19 cellular contexts compared by ENCODE assay signal in the genomic region with DNA sequence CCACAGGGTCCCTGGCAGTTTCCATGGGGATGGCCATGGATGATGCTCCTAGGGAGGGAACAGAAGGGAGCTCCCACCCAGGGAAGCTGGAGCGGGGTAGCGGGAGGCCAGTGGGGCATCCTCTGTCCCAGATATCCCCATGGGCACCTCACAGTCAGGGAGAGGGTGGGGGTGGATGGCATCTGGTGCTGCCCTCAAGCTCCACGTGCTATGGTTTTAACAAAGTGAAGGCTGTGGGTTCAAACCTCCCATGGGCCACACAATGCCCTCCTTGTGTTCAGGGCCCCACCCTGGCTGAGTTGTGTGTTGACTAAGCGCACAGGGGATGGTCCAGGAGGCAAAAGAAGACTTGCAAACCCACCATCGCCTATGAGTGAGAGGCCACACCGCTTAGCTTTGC.
A peak's percentile ranks its signal among the peaks of the same experiment; 100 is the strongest.
DNase-seq lines count a peak whose midpoint lies in the region; ATAC-seq, FAIRE-seq and TF ChIP-seq lines count a peak whose summit lies in the region.
"Had no signal": no experiment of that assay in that cellular context is flagged by ENCODE, and none has a peak within 500 bp of the region (broad histone marks: within the 10 kb centered on the region; RNA-seq: fewer than 3 reads in every experiment).

No MANE protein-coding gene starts in this region.

- no peaks in the 10 kb centered on the region for H3K9me3 Mint-ChIP-seq in endodermal cell
- H3K9me3 Mint-ChIP-seq: H9, T-cell had no signal

- H4K8ac ChIP-seq in neuronal stem cell (ENCODE audit: low read depth, low read length), result no peak overlapping the region

- no peaks in the 10 kb centered on the region for H3K36me3 Mint-ChIP-seq in endodermal cell (ENCODE audit: low read depth)
- H3K36me3 Mint-ChIP-seq: T-cell had no signal

- H4K91ac ChIP-seq in neuronal stem cell (ENCODE audit: low read depth, low read length, poor library complexity), result no peak overlapping the region

- no peak overlapping the region for H2AFZ ChIP-seq in neuronal stem cell (ENCODE audit: low read length)

- H3K14ac ChIP-seq in neuronal stem cell (ENCODE audit: low read length), result no peak overlapping the region

- H2AK5ac ChIP-seq in neuronal stem cell (ENCODE audit: low read depth, low read length), result peak overlapping the region; percentile 8

- no peak overlapping the region for H3K18ac ChIP-seq in neuronal stem cell (ENCODE audit: low read length)

- H3K79me1 ChIP-seq in neuronal stem cell (ENCODE audit: low read depth, low read length), result no peaks in the 10 kb centered on the region

- TF ChIP-seq POLR2A in GM12892 (IDR thresholded peaks at IDR 0.05; ENCODE audit: low read depth, low read length), result no peak

- H2BK120ac ChIP-seq in neuronal stem cell (ENCODE audit: low read depth, low read length), result no peak overlapping the region

- no peak overlapping the region for H3K27ac Mint-ChIP-seq in endodermal cell
- H3K27ac Mint-ChIP-seq: H9, T-cell had no signal

- H3K27me3 Mint-ChIP-seq in endodermal cell (ENCODE audit: insufficient read depth), result peaks cover 21% of the 10 kb centered on the region

- no peak overlapping the region for H3K27ac ChIP-seq in endodermal cell (ENCODE audit: low read depth, low read length)
- no peak overlapping the region for H3K27ac ChIP-seq in neuronal stem cell (replicated peaks; ENCODE audit: low read length)
- H3K27ac ChIP-seq: RWPE1, SJCRH30 had no signal

- no peak for ATAC-seq in GM18909 (IDR thresholded peaks at IDR 0.05; ENCODE audit: poor library complexity, unreplicated experiment)
- ATAC-seq: T-cell had no signal

- no peak overlapping the region for H3K23ac ChIP-seq in neuronal stem cell (ENCODE audit: low read depth, low read length, poor library complexity)

- H3K4me1 ChIP-seq in endodermal cell (ENCODE audit: control insufficient read depth, insufficient read depth, low read length) (no peaks in the 10 kb centered on the region), neuronal stem cell (ENCODE audit: control insufficient read depth in 2 of 2, insufficient read depth in 1 of 2, low read depth in 1 of 2, low read length in 2 of 2) (peaks cover 0 to 9% of the 10 kb centered on the region in 2 donors)
- H3K4me1 ChIP-seq: Caco-2, SJCRH30 had no signal

- H3K4me3 ChIP-seq in endodermal cell (ENCODE audit: low read length), result no peak overlapping the region
- no peak overlapping the region for H3K4me3 ChIP-seq in neuronal stem cell (ENCODE audit: low read length in 2 of 2)
- H3K4me3 ChIP-seq: SJCRH30 had no signal

- no peak overlapping the region for H2BK5ac ChIP-seq in neuronal stem cell (ENCODE audit: low read length)

- peaks cover 8% of the 10 kb centered on the region for H3K4me1 Mint-ChIP-seq in endodermal cell
- H3K4me1 Mint-ChIP-seq: T-cell had no signal

- H3K4me2 ChIP-seq in neuronal stem cell (ENCODE audit: insufficient read depth, low read length, poor library complexity, severe bottlenecking), result no peak overlapping the region

- no peaks in the 10 kb centered on the region for H3K36me3 ChIP-seq in endodermal cell (ENCODE audit: control insufficient read depth, insufficient read depth, low read length)
- H3K36me3 ChIP-seq in neuronal stem cell (replicated peaks in 1 of 2; ENCODE audit: control insufficient read depth in 2 of 2, insufficient read depth in 2 of 2, low read length in 2 of 2), result no peaks in the 10 kb centered on the region
- H3K36me3 ChIP-seq: SJCRH30 had no signal

- no peak overlapping the region for H2BK15ac ChIP-seq in neuronal stem cell (ENCODE audit: low read length)

- no peak overlapping the region for H3K4me3 Mint-ChIP-seq in endodermal cell
- H3K4me3 Mint-ChIP-seq: H9, T-cell had no signal

- TF ChIP-seq CTCF in endodermal cell (conservative IDR thresholded peaks at IDR 0.05), result no peak

- no peak for FAIRE-seq in GM12892 (lab: Jason Lieb, UNC)
- FAIRE-seq: HTR-8/SVneo had no signal

- H3K4ac ChIP-seq in neuronal stem cell (ENCODE audit: low read length), result no peak overlapping the region

- H3K9me3 ChIP-seq in endodermal cell (ENCODE audit: control insufficient read depth, low read length) (no peaks in the 10 kb centered on the region), neuronal stem cell (replicated peaks in 1 of 2; ENCODE audit: control insufficient read depth in 2 of 2, insufficient read depth in 1 of 2, low read depth in 1 of 2, low read length in 2 of 2) (no peaks in the 10 kb centered on the region)
- H3K9me3 ChIP-seq: Caco-2, SJCRH30 had no signal

- peak; percentile 42 for DNase-seq in HT1080 (ENCODE audit: low read depth)
- peak; percentile 27 for DNase-seq in NCI-H524 treated with DMSO at 0.1 percent for 48 hours (lab: John Stamatoyannopoulos, UW)
- peak; percentile 30 for DNase-seq in endodermal cell
- no peak for DNase-seq in neuronal stem cell (ENCODE audit: low spot score)
- no peak for DNase-seq in SKM-1 (lab: John Stamatoyannopoulos, UW; ENCODE audit: unreplicated experiment)
- no peak for DNase-seq in NCI-H748 (lab: John Stamatoyannopoulos, UW; ENCODE audit: unreplicated experiment)
- no peak for DNase-seq in GM12892 (ENCODE audit: insufficient read length)
- DNase-seq: Caco-2; DMS53; H9; NCI-H187; NCI-H510A; NK-92 treated with Interleukin-12 subunit alpha and Interleukin-12 subunit beta, amount 100 ng/mL, for 24 hours; OCI-M1; SJCRH30; T-cell had no signal

- no peak overlapping the region for H2BK12ac ChIP-seq in neuronal stem cell (ENCODE audit: low read length)

- H3K9ac ChIP-seq in endodermal cell (ENCODE audit: extremely low read depth, low read length, poor library complexity, severe bottlenecking), result no peak overlapping the region
- H3K9ac ChIP-seq in neuronal stem cell (ENCODE audit: low read depth, low read length, poor library complexity), result no peak overlapping the region

- H3K27me3 ChIP-seq in endodermal cell (ENCODE audit: control insufficient read depth, insufficient read depth, low read length, poor library complexity, severe bottlenecking) (peaks cover 5% of the 10 kb centered on the region), neuronal stem cell (ENCODE audit: control insufficient read depth in 3 of 3, insufficient read depth in 3 of 3, low read depth in 1 of 3, low read length in 3 of 3) (peaks cover 0 to 31% (median 2%) of the 10 kb centered on the region in 3 experiments)
- H3K27me3 ChIP-seq: SJCRH30 had no signal

- 90 to 100% methylated on average over 2 to 6 of the region's 6 CpGs for WGBS in endodermal cell (ENCODE audit: insufficient coverage in 1 of 2, insufficient read length in 1 of 2), 2 experiments
- no CpG with 5 or more reads among the region's 6 CpGs for WGBS in neuronal stem cell (ENCODE audit: extremely low coverage in 2 of 2, insufficient read length in 2 of 2, insufficient replicate concordance in 1 of 2), 2 donors

Comparison
In these comparisons a context has a peak if more than half of its experiments do, and no peak if none do; other contexts are left out.
1. DNase-seq: peak in HT1080 (single experiment), NCI-H524 treated with DMSO at 0.1 percent for 48 hours (single experiment) and endodermal cell (single experiment); none in neuronal stem cell (single experiment), SKM-1 (single experiment), NCI-H748 (single experiment) and GM12892 (single experiment).